12 cellular contexts compared by ENCODE assay signal in the genomic region with DNA sequence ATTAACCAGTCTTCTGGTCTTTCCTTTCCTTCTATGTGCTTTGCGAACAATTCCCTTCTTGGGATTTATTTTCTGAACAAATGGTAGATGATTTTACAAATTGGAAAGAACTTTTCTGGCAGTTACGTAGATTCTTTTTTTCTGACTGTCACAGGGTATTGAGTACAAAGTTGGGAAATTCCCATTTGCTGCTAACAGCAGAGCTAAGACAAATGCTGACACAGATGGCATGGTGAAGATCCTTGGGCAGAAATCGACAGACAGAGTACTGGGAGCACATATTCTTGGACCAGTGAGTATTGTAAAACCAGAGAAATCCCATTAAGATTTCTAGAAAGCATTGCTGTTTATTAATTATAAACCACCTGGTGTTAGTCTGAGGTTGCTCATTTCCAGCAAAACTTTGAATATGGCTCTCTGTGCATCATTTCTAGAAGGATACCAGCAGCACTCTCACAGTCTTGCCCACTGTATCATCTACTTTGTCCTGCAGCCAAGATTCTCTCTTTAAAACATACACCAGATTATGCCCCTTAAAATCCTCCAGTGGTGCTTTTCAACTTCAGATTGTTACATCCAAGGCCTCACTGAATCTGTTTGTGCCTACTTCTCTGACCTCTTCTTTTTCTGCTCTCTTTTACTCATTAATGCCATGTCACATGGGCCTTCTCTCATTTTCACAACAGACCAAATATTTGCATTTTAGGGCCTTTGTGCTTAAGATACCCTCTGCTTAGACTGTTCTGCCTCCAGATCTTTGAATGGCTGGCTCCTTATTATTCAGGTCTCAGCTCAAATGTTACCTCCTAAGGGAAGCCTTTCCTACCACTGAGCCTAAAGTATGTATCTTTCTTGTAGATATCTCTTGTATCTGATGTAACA. TPM values are rescaled to one million over a fixed set of nuclear protein-coding genes. Genes with fewer than 3 reads are reported as not detected.
DNase-seq lines count a peak whose midpoint lies in the region; ATAC-seq and TF ChIP-seq lines count a peak whose summit lies in the region.
"Had no signal": no experiment of that assay in that cellular context is flagged by ENCODE, and none has a peak within 500 bp of the region (broad histone marks: within the 10 kb centered on the region; RNA-seq: fewer than 3 reads in every experiment).

No MANE protein-coding gene starts in this region.

- peaks cover 7% of the 10 kb centered on the region; the same call in 1 of the 2 replicates for H3K79me2 ChIP-seq in MM.1S (ENCODE audit: low read length)

- POLR2A ChIA-PET in Caco-2 (lab: Charles Lee): no interaction called here

- H3K9ac ChIP-seq in MM.1S (ENCODE audit: low read length): no peak overlapping the region

- H3K36me3 Mint-ChIP-seq in Caco-2 (ENCODE audit: insufficient read depth, unreplicated experiment): peaks cover 77% of the 10 kb centered on the region

- DNase-seq in fibroblast of gingiva (ENCODE audit: low read depth) (peak; percentile 32), MM.1S (no peak), Caco-2 (no peak), tibial nerve (ENCODE audit: low spot score in 2 of 2) (no peak), Peyer's patch (no peak)
- DNase-seq: activated CD4-positive, alpha-beta T cell treated with anti-CD3 and anti-CD28 coated beads, Interleukin-2, amount 10 ng/mL, durations not matched to agents 7 days and 5 days had no signal

- CTCF ChIA-PET in Caco-2 (lab: Charles Lee): no interaction called here

- H2AFZ ChIP-seq in MM.1S (ENCODE audit: low read length): no peak overlapping the region

- ATAC-seq in GM18867 (IDR thresholded peaks at IDR 0.05; ENCODE audit: unreplicated experiment): peak; percentile 89
- peak; percentile 87 for ATAC-seq in GM21390 (IDR thresholded peaks at IDR 0.05; ENCODE audit: unreplicated experiment)
- peak; percentile 70 for ATAC-seq in HG03108 (IDR thresholded peaks at IDR 0.05; ENCODE audit: unreplicated experiment)
- ATAC-seq: HCT116 had no signal

- no peak overlapping the region for H3K4me3 ChIP-seq in MM.1S (ENCODE audit: low read length)
- no peak overlapping the region for H3K4me3 ChIP-seq in Caco-2 (ENCODE audit: low read depth, low read length)
- no peak overlapping the region for H3K4me3 ChIP-seq in tibial nerve
- H3K4me3 ChIP-seq in Peyer's patch: no peak overlapping the region
- H3K4me3 ChIP-seq: vagina had no signal

- H3K27me3 ChIP-seq in MM.1S (replicated peaks; ENCODE audit: insufficient read depth, low read length): no peaks in the 10 kb centered on the region
- no peaks in the 10 kb centered on the region for H3K27me3 ChIP-seq in Caco-2 (replicated peaks; ENCODE audit: control insufficient read depth, insufficient read depth, low read length)
- H3K27me3 ChIP-seq in tibial nerve: no peaks in the 10 kb centered on the region
- H3K27me3 ChIP-seq in Peyer's patch: no peaks in the 10 kb centered on the region
- H3K27me3 ChIP-seq: vagina had no signal

- no TSS peak for BruUV-seq in Caco-2 (replicated peaks; lab: Mats Ljungman, UMichigan)

- no peaks in the 10 kb centered on the region for H3F3A ChIP-seq in MM.1S (ENCODE audit: insufficient read depth, low read length)

- intact Hi-C loops in Caco-2 (cut with micrococcal nuclease; ENCODE audit: unreplicated experiment): no loop called here

- no peaks in the 10 kb centered on the region for H3K27me3 Mint-ChIP-seq in Caco-2 (ENCODE audit: insufficient read depth, unreplicated experiment)
- H3K27me3 Mint-ChIP-seq: activated CD4-positive, alpha-beta T cell treated with anti-CD3 and anti-CD28 coated beads, Interleukin-2, amount 10 ng/mL, durations not matched to agents 7 days and 5 days had no signal

- no peak for TF ChIP-seq EP300 in tibial nerve (IDR thresholded peaks at IDR 0.05)

- H3K9me2 ChIP-seq in MM.1S (replicated peaks; ENCODE audit: insufficient read depth, low read length): no peaks in the 10 kb centered on the region

- no peaks in the 10 kb centered on the region for H3K9me3 Mint-ChIP-seq in Caco-2 (ENCODE audit: unreplicated experiment)
- H3K9me3 Mint-ChIP-seq: activated CD4-positive, alpha-beta T cell treated with anti-CD3 and anti-CD28 coated beads, Interleukin-2, amount 10 ng/mL, durations not matched to agents 7 days and 5 days had no signal

- 82 to 85% methylated on average over 3 of the region's 3 CpGs for WGBS in tibial nerve, 2 donors

- no peaks in the 10 kb centered on the region for H4K20me1 ChIP-seq in MM.1S (ENCODE audit: insufficient read depth, low read length)

- H3K9me3 ChIP-seq in MM.1S (replicated peaks; ENCODE audit: insufficient read depth, low read length) (no peaks in the 10 kb centered on the region), Caco-2 (no peaks in the 10 kb centered on the region), tibial nerve (no peaks in the 10 kb centered on the region), Peyer's patch (no peaks in the 10 kb centered on the region)
- H3K9me3 ChIP-seq: vagina had no signal

- no peak overlapping the region for H3K4me3 Mint-ChIP-seq in Caco-2 (ENCODE audit: unreplicated experiment)
- H3K4me3 Mint-ChIP-seq: activated CD4-positive, alpha-beta T cell treated with anti-CD3 and anti-CD28 coated beads, Interleukin-2, amount 10 ng/mL, durations not matched to agents 7 days and 5 days had no signal

- no peak for TF ChIP-seq POLR2A in tibial nerve (IDR thresholded peaks at IDR 0.05)
- TF ChIP-seq POLR2A in Peyer's patch (IDR thresholded peaks at IDR 0.05): no peak

- no peak overlapping the region for H3K27ac ChIP-seq in MM.1S (ENCODE audit: low read length)
- peak overlapping the region in 1 of 4 donors; percentile 40 for H3K27ac ChIP-seq in tibial nerve
- H3K27ac ChIP-seq in Peyer's patch: no peak overlapping the region
- H3K27ac ChIP-seq: RWPE1, vagina had no signal

- H3K27ac Mint-ChIP-seq in Caco-2 (ENCODE audit: unreplicated experiment): no peak overlapping the region
- H3K27ac Mint-ChIP-seq: activated CD4-positive, alpha-beta T cell treated with anti-CD3 and anti-CD28 coated beads, Interleukin-2, amount 10 ng/mL, durations not matched to agents 7 days and 5 days had no signal

- H3K4me1 ChIP-seq in MM.1S (ENCODE audit: low read length) (no peaks in the 10 kb centered on the region), Caco-2 (0 out of 2 replicates have a peak, but pooled peaks cover 6% of the 10 kb centered on the region), tibial nerve (peaks cover 0 to 25% (median 7%) of the 10 kb centered on the region in 4 donors), Peyer's patch (no peaks in the 10 kb centered on the region)

- H3K36me3 ChIP-seq in MM.1S (replicated peaks; ENCODE audit: insufficient read depth, low read length) (peaks cover 14% of the 10 kb centered on the region; the same call in 1 of the 2 replicates), Caco-2 (ENCODE audit: control insufficient read depth, insufficient read depth, low read length) (peaks cover 5% of the 10 kb centered on the region), tibial nerve (peaks cover 0 to 56% (median 11%) of the 10 kb centered on the region in 3 donors), Peyer's patch (peaks cover 0 to 77% (median 0%) of the 10 kb centered on the region in 3 donors)

- no peak overlapping the region for H3K4me2 ChIP-seq in MM.1S (ENCODE audit: low read depth, low read length)

- peaks cover 5% of the 10 kb centered on the region for H3K4me1 Mint-ChIP-seq in Caco-2 (ENCODE audit: low read depth, unreplicated experiment)

- TF ChIP-seq CTCF in MM.1S (IDR thresholded peaks at IDR 0.05; ENCODE audit: low read length): no peak
- TF ChIP-seq CTCF in Caco-2 (IDR thresholded peaks at IDR 0.05; ENCODE audit: insufficient read depth in 1 of 2, low read depth in 1 of 2, low read length in 1 of 2, severe bottlenecking in 1 of 2, unreplicated experiment in 1 of 2): no peak
- no peak for TF ChIP-seq CTCF in tibial nerve (IDR thresholded peaks at IDR 0.05)
- no peak for TF ChIP-seq CTCF in Peyer's patch (IDR thresholded peaks at IDR 0.05)

RNA-seq across cellular contexts. Expression of gene DLD, which starts 27.0 kb away (rescaled TPM):
- total RNA-seq in Caco-2 (2022) (140 and 141 TPM in 2 replicates), tibial nerve (10 to 100 TPM; 43.5 to 67.3 (median 59.9) TPM), Peyer's patch (10 to 100 TPM; 53.9 to 93.3 (median 74.2) TPM)
